Comparison of ENCODE assay signal across 1 cellular context in the genomic region with DNA sequence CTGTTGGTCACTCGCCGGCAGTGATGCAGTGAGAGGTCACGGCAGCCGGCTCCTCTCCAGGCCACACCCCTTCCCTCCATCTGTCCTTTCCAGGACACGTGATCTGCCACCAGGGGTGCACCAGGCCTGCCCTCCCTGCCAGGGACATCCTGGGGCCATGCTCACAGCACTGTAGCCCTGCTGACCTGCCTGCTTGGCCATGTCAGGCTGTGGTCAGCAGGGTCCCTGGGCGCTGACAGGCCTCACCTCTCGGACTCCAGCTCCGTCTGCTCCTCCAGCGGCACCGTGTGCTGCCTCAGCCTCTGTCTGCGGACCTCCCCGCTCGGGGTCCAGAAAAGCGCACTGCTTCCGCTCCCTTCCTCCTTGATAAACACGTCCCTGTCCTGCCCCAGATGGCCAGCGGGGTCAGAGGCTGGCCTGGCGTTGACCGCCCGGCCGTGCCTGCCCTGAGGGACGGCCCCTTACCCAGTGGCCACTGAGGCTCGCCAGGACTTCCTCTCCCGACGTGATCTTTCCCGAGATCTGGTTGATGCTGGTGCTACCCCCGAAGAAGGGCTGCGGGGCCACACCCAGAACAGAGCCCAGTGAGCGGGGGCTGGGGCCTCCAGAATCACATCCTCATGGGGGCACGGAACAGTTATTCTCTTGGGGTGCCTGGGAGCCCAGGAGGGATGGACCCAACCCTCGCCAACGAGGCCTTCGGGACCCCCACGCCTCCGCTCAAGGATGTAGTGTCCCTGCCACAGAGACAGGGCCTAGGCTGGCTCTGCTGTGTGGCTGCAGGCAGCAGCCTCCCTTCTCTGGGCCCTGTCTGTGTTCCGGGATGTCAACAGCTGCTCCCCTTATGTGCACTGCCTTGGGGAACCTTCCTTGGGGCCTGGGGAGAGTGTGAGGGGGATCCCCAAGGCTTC.
TF ChIP-seq lines count a peak whose summit lies in the region.

No MANE protein-coding gene starts in this region.

TF ChIP-seq in HCT116, 20 proteins besides CTCF, POLR2A, EP300 and RAD21:
- TF ChIP-seq FOSL1 (IDR thresholded peaks at IDR 0.05; ENCODE audit: low read depth) (no peak), CBX3 (IDR thresholded peaks at IDR 0.05; ENCODE audit: low read depth) (no peak), ZFX (IDR thresholded peaks at IDR 0.05) (no peak), POLR2AphosphoS5 (IDR thresholded peaks at IDR 0.05; ENCODE audit: low read depth, low read length) (no peak), YY1 (IDR thresholded peaks at IDR 0.05; ENCODE audit: extremely low read depth, insufficient replicate concordance, low read depth, low read length) (no peak), ZNF274 (IDR thresholded peaks at IDR 0.05; ENCODE audit: low read depth, low read length) (no peak), CEBPB (IDR thresholded peaks at IDR 0.05; ENCODE audit: low read depth) (no peak), SP1 (IDR thresholded peaks at IDR 0.05; ENCODE audit: low read depth) (no peak), EGR1 (IDR thresholded peaks at IDR 0.05; ENCODE audit: low read depth) (no peak), SIN3A (IDR thresholded peaks at IDR 0.05; ENCODE audit: low read depth) (no peak), JUND (IDR thresholded peaks at IDR 0.05) (no peak), SRF (IDR thresholded peaks at IDR 0.05; ENCODE audit: low read depth) (no peak), ELF1 (IDR thresholded peaks at IDR 0.05; ENCODE audit: borderline replicate concordance, low read depth) (no peak), TCF7L2 (IDR thresholded peaks at IDR 0.05; ENCODE audit: borderline replicate concordance, extremely low read depth, insufficient read depth, insufficient read length) (no peak), EZH2phosphoT487 (IDR thresholded peaks at IDR 0.05; ENCODE audit: borderline replicate concordance) (no peak)
- TF ChIP-seq, protein P1, sequence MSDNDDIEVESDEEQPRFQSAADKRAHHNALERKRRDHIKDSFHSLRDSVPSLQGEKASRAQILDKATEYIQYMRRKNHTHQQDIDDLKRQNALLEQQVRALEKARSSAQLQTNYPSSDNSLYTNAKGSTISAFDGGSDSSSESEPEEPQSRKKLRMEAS (IDR thresholded peaks at IDR 0.05), result no peak
- TF ChIP-seq, protein P2, sequence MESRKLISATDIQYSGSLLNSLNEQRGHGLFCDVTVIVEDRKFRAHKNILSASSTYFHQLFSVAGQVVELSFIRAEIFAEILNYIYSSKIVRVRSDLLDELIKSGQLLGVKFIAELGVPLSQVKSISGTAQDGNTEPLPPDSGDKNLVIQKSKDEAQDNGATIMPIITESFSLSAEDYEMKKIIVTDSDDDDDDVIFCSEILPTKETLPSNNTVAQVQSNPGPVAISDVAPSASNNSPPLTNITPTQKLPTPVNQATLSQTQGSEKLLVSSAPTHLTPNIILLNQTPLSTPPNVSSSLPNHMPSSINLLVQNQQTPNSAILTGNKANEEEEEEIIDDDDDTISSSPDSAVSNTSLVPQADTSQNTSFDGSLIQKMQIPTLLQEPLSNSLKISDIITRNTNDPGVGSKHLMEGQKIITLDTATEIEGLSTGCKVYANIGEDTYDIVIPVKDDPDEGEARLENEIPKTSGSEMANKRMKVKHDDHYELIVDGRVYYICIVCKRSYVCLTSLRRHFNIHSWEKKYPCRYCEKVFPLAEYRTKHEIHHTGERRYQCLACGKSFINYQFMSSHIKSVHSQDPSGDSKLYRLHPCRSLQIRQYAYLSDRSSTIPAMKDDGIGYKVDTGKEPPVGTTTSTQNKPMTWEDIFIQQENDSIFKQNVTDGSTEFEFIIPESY (IDR thresholded peaks at IDR 0.05; ENCODE audit: extremely low read depth, insufficient replicate concordance, low read length), result no peak
- TF ChIP-seq, protein P3, sequence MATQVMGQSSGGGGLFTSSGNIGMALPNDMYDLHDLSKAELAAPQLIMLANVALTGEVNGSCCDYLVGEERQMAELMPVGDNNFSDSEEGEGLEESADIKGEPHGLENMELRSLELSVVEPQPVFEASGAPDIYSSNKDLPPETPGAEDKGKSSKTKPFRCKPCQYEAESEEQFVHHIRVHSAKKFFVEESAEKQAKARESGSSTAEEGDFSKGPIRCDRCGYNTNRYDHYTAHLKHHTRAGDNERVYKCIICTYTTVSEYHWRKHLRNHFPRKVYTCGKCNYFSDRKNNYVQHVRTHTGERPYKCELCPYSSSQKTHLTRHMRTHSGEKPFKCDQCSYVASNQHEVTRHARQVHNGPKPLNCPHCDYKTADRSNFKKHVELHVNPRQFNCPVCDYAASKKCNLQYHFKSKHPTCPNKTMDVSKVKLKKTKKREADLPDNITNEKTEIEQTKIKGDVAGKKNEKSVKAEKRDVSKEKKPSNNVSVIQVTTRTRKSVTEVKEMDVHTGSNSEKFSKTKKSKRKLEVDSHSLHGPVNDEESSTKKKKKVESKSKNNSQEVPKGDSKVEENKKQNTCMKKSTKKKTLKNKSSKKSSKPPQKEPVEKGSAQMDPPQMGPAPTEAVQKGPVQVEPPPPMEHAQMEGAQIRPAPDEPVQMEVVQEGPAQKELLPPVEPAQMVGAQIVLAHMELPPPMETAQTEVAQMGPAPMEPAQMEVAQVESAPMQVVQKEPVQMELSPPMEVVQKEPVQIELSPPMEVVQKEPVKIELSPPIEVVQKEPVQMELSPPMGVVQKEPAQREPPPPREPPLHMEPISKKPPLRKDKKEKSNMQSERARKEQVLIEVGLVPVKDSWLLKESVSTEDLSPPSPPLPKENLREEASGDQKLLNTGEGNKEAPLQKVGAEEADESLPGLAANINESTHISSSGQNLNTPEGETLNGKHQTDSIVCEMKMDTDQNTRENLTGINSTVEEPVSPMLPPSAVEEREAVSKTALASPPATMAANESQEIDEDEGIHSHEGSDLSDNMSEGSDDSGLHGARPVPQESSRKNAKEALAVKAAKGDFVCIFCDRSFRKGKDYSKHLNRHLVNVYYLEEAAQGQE (IDR thresholded peaks at IDR 0.05; ENCODE audit: low read depth), result no peak
